ENCODE assay signal across 9 cellular contexts in genomic region chr12:49198431-49199155, GRCh38. TPM values are rescaled to one million over a fixed set of nuclear protein-coding genes. Genes with fewer than 3 reads are reported as not detected.
DNase-seq lines count a peak whose midpoint lies in the region; ATAC-seq lines count a peak whose summit lies in the region.
"Had no signal": no experiment of that assay in that cellular context is flagged by ENCODE, and none has a peak within 500 bp of the region (broad histone marks: within the 10 kb centered on the region; RNA-seq: fewer than 3 reads in every experiment).

No MANE protein-coding gene starts in this region.

- DNase-seq in EH (ENCODE audit: low read depth) (peak; percentile 85), NCI-H2196 (lab: John Stamatoyannopoulos, UW; ENCODE audit: unreplicated experiment) (peak; percentile 73), ecto neural progenitor cell (ENCODE audit: low spot score) (peak; percentile 68), myocyte (ENCODE audit: low read depth) (peak; percentile 71), mucosa of gallbladder (ENCODE audit: low spot score) (no peak), 8988T (no peak)
- DNase-seq: activated naive CD8-positive, alpha-beta T cell treated with anti-CD3 and anti-CD28 coated beads, Interleukin-2, amount 10 ng/mL, durations not matched to agents 7 days and 5 days had no signal

- ATAC-seq in HG03139 (IDR thresholded peaks at IDR 0.05; ENCODE audit: unreplicated experiment) (no peak), GM21717 (IDR thresholded peaks at IDR 0.05; ENCODE audit: unreplicated experiment) (no peak)

RNA-seq across cellular contexts. Expression of gene TUBA1A, which starts 9.7 kb away (rescaled TPM):
- 2,694 and 2,699 TPM in 2 replicates for total RNA-seq in myocyte
- polyA plus RNA-seq in myocyte (2012) = 1,950 TPM
- 155 TPM for total RNA-seq in mucosa of gallbladder

Comparison
In these comparisons a context has a peak if more than half of its experiments do, and no peak if none do; other contexts are left out.
1. DNase-seq: peak in EH (single experiment), NCI-H2196 (single experiment), ecto neural progenitor cell (single experiment) and myocyte (single experiment); none in mucosa of gallbladder (single experiment) and 8988T (single experiment).
2. RNA of gene TUBA1A, which starts 9.7 kb away (total RNA-seq): 2,694 to 2,699 TPM in myocyte; 155 TPM in mucosa of gallbladder (single experiment); every median in the first group is over 10 times any median in the second.